Comparison of ENCODE assay signal across 8 cellular contexts in the genomic region with DNA sequence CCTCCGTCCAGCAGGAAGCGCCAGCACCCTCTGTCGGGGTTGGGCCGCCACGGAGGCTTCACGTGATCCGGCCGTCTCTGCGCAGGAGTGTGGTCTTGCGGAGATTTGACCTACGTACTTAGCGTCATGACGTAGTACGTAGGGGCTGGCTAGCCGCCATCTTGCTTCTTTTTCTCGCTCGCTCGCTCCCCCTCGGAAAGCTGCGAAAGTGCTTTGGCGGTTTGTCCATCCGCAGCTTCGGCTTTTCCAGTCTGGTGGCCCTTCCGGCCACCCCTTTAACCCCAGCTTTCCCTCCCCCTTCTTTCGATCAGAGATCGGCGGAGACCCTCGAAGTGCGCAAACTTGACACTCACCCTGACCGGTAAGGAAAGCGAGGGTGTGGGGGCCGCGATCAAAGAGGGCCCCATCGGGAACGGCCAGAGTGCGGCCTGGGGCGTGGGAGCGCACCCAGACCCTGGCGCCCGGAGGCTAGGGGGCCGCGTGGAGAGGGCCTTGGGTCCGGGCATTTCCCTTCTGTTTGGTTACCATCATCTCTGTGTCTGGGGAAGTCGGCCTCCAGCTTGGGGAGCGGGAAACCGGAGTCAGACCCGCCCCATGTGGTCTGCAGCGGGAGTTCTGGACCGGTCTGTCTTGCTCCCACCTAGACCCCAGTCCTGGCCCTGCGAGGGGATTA. TPM values are rescaled to one million over a fixed set of nuclear protein-coding genes. Genes with fewer than 3 reads are reported as not detected.
DNase-seq lines count a peak whose midpoint lies in the region; ATAC-seq, FAIRE-seq and TF ChIP-seq lines count a peak whose summit lies in the region.

TSS of gene PRRC2C (plus strand) at position 156 of the 673 bp plus-strand sequence. CDS start 26,559 bp downstream, outside the sequence.

- H3K9me1 ChIP-seq in endothelial cell of umbilical vein (replicated peaks; ENCODE audit: control insufficient read depth, extremely low read depth, insufficient read depth, low read length) = no peaks in the 10 kb centered on the region

- peaks cover 11% of the 10 kb centered on the region; the same call in 1 of the 2 replicates for H3K4me1 ChIP-seq in HUES64 (ENCODE audit: insufficient read depth, low read length)
- peaks cover 38% of the 10 kb centered on the region for H3K4me1 ChIP-seq in OCI-LY1 (ENCODE audit: insufficient read depth, low read length, severe bottlenecking)
- H3K4me1 ChIP-seq in endothelial cell of umbilical vein (ENCODE audit: control insufficient read depth, extremely low read depth, insufficient read depth, low read length) = peaks cover 22% of the 10 kb centered on the region

- H4K20me1 ChIP-seq in OCI-LY1 (ENCODE audit: insufficient read depth, low read length) = peaks cover 9% of the 10 kb centered on the region
- peaks cover 8% of the 10 kb centered on the region for H4K20me1 ChIP-seq in endothelial cell of umbilical vein (replicated peaks; ENCODE audit: control insufficient read depth, extremely low read depth, insufficient read depth, low read length)

- H3K27me3 ChIP-seq in HUES64 (ENCODE audit: insufficient read depth, low read length) (no peaks in the 10 kb centered on the region), OCI-LY1 (ENCODE audit: insufficient read depth, low read length) (no peaks in the 10 kb centered on the region), endothelial cell of umbilical vein (ENCODE audit: control insufficient read depth in 2 of 2, insufficient read depth in 2 of 2, low read length in 2 of 2) (no peaks in the 10 kb centered on the region)

- 0 out of 2 replicates have a peak, but pooled peaks cover 10% of the 10 kb centered on the region for H3K36me3 ChIP-seq in HUES64 (ENCODE audit: insufficient read depth, low read length)
- peaks cover 19% of the 10 kb centered on the region for H3K36me3 ChIP-seq in OCI-LY1 (ENCODE audit: insufficient read depth, low read length)
- H3K36me3 ChIP-seq in endothelial cell of umbilical vein (ENCODE audit: control insufficient read depth in 2 of 2, extremely low read depth in 1 of 2, insufficient read depth in 2 of 2, low read length in 2 of 2) = peaks cover 0 to 2% of the 10 kb centered on the region in 2 experiments

- BruUV-seq in endothelial cell of umbilical vein (replicated peaks; lab: Mats Ljungman, UMichigan) = TSS peak; percentile 32

- peaks cover 52% of the 10 kb centered on the region for H3K79me2 ChIP-seq in OCI-LY1 (ENCODE audit: insufficient read depth, low read length)
- peaks cover 52% of the 10 kb centered on the region for H3K79me2 ChIP-seq in endothelial cell of umbilical vein (ENCODE audit: control insufficient read depth, insufficient read depth, low read length)

- no peaks in the 10 kb centered on the region for H3K9me2 ChIP-seq in OCI-LY1 (ENCODE audit: low read depth, low read length)

- POLR2A ChIA-PET in endothelial cell of umbilical vein (lab: Charles Lee) = no interaction called here

- dilution Hi-C loops in endothelial cell of umbilical vein (cut with MboI; ENCODE audit: extremely low pct_ligation_motif_present, low sequenced_read_pairs) = no loop called here

- peak; percentile 95 for DNase-seq in D341Med (ENCODE audit: low spot score)
- peak; percentile 87 for DNase-seq in activated T-cell treated with anti-CD3 and anti-CD28 coated beads for 1 hour (ENCODE audit: low read depth)
- peak; percentile 98 for DNase-seq in endothelial cell of umbilical vein (ENCODE audit: low read depth, low spot score)
- DNase-seq in middle frontal gyrus (ENCODE audit: extremely low spot score, low spot score) = peak; percentile 97
- peak; percentile 79 to 90 for DNase-seq in stimulated activated CD8-positive, alpha-beta memory T cell treated with anti-CD3 and anti-CD28 coated beads, Interleukin-4, amount 100 ng/mL, for 1 hour (ENCODE audit: low read depth in 2 of 2, low spot score in 1 of 2)

- intact Hi-C loops in endothelial cell of umbilical vein (cut with micrococcal nuclease) = loop anchor here (1.0 to 10.0 kb wide), 6 partner anchors 17 to 295 kb away; partner anchors contain the start of genes FMO4 and METTL13

- H3K4me3 ChIP-seq in HUES64 (ENCODE audit: low read length) (peak within 1 kb of the TSS; percentile 75), OCI-LY1 (ENCODE audit: low read depth, low read length, poor library complexity, severe bottlenecking) (peak within 1 kb of the TSS; percentile 96), endothelial cell of umbilical vein (replicated peaks in 1 of 3; ENCODE audit: insufficient read depth in 1 of 3, low read depth in 1 of 3, low read length in 3 of 3) (peak within 1 kb of the TSS; percentile 85 to 92 (median 90))

- CTCF ChIA-PET in endothelial cell of umbilical vein (lab: Charles Lee) = interaction anchor here (0.7 to 2.4 kb wide), 28 partner anchors 9 to 518 kb away, joined by 3 to 26 read pairs (median 4); partner anchors contain the start of genes FMO4 and VAMP4

- TF ChIP-seq POLR2A in endothelial cell of umbilical vein (IDR thresholded peaks at IDR 0.05; ENCODE audit: low read depth, low read length) = peak; percentile 75

- H3K9ac ChIP-seq in HUES64 (ENCODE audit: low read depth, low read length) = peak within 1 kb of the TSS; percentile 93
- peak within 1 kb of the TSS; percentile 98 for H3K9ac ChIP-seq in OCI-LY1 (ENCODE audit: low read length)
- H3K9ac ChIP-seq in endothelial cell of umbilical vein (replicated peaks; ENCODE audit: extremely low read depth, insufficient read depth, low read length) = peak within 1 kb of the TSS; percentile 98

- WGBS in HUES64 = under 1% methylated on average over 50 of the region's 50 CpGs

- H3K27ac ChIP-seq in HUES64 (ENCODE audit: low read depth, low read length) (peak within 1 kb of the TSS; percentile 96), OCI-LY1 (ENCODE audit: low read depth, low read length, poor library complexity, severe bottlenecking) (peak within 1 kb of the TSS; percentile 81), endothelial cell of umbilical vein (ENCODE audit: insufficient read depth, low read depth, low read length) (peak within 1 kb of the TSS; percentile 94)

- ATAC-seq in GM21423 (IDR thresholded peaks at IDR 0.05; ENCODE audit: unreplicated experiment) = peak; percentile 95

- H3K4me2 ChIP-seq in OCI-LY1 (ENCODE audit: low read length) (peak within 1 kb of the TSS; percentile 90), endothelial cell of umbilical vein (ENCODE audit: insufficient read depth, low read length) (peak within 1 kb of the TSS; percentile 90)

- FAIRE-seq in endothelial cell of umbilical vein (lab: Jason Lieb, UNC) = peak; percentile 96

- no peak; the same call in 1 of the 2 replicates for TF ChIP-seq CTCF in OCI-LY1 (IDR thresholded peaks at IDR 0.05; ENCODE audit: low read length)
- peak; percentile 64 to 71 for TF ChIP-seq CTCF in endothelial cell of umbilical vein (IDR thresholded peaks at IDR 0.05; ENCODE audit: extremely low read depth in 1 of 2, insufficient read depth in 1 of 2, low read depth in 1 of 2, low read length in 2 of 2)

- H3K9me3 ChIP-seq in HUES64 (ENCODE audit: insufficient read depth, low read depth, low read length) (no peaks in the 10 kb centered on the region), OCI-LY1 (ENCODE audit: low read length) (no peaks in the 10 kb centered on the region), endothelial cell of umbilical vein (replicated peaks; ENCODE audit: control insufficient read depth, insufficient read depth, low read length) (no peaks in the 10 kb centered on the region)

- H2AFZ ChIP-seq in OCI-LY1 (ENCODE audit: low read length) (peak within 1 kb of the TSS; percentile 86), endothelial cell of umbilical vein (ENCODE audit: low read depth, low read length) (peak within 1 kb of the TSS; percentile 76)

- no peaks in the 10 kb centered on the region for H3F3A ChIP-seq in OCI-LY1 (ENCODE audit: insufficient read depth, low read length)

TF ChIP-seq in endothelial cell of umbilical vein, 7 proteins besides CTCF, POLR2A, EP300 and RAD21:
- peak; percentile 81 for TF ChIP-seq POLR2AphosphoS5 (IDR thresholded peaks at IDR 0.05; ENCODE audit: insufficient read depth, low read depth, low read length)
- peak; percentile 99 for TF ChIP-seq MAX (IDR thresholded peaks at IDR 0.05; ENCODE audit: insufficient read depth, insufficient read length)
- no peak for TF ChIP-seq JUN (IDR thresholded peaks at IDR 0.05; ENCODE audit: borderline replicate concordance, insufficient read depth, insufficient read length, low read depth)
- TF ChIP-seq MYC (IDR thresholded peaks at IDR 0.05; ENCODE audit: low read depth, low read length) = no peak

RNA-seq across cellular contexts. Expression of gene PRRC2C, which starts in this region (rescaled TPM):
- polyA plus RNA-seq in HUES64 (2013, experiment 1 of 2) = 91.0 TPM
- polyA plus RNA-seq in HUES64 (2013, experiment 2 of 2) = 97.3 TPM
- total RNA-seq in endothelial cell of umbilical vein = 164 and 199 TPM in 2 replicates
- 54.3 and 65.7 TPM in 2 replicates for polyA plus RNA-seq in endothelial cell of umbilical vein
- 56.5 and 60.3 TPM in 2 replicates for polyA plus RNA-seq in endothelial cell of umbilical vein (2011; cell fraction: cytosol; rRNA removed)
- polyA plus RNA-seq in endothelial cell of umbilical vein (2011; cell fraction: nucleus; rRNA removed) = 94.6 and 95.3 TPM in 2 replicates
- polyA plus RNA-seq in endothelial cell of umbilical vein (2012) = 66.2 and 87.6 TPM in 2 replicates
- 106 and 123 TPM in 2 replicates for polyA minus RNA-seq in endothelial cell of umbilical vein
- polyA minus RNA-seq in endothelial cell of umbilical vein (2011; cell fraction: cytosol; rRNA and poly(A)+ RNA removed) = 48.2 TPM
- polyA minus RNA-seq in endothelial cell of umbilical vein (2011; cell fraction: nucleus; rRNA and poly(A)+ RNA removed) = 93.6 and 139 TPM in 2 replicates

Comparison
In these comparisons a context has a peak if more than half of its experiments do, and no peak if none do; other contexts are left out.
1. Peak in every context shown above with its lines: DNase-seq, ATAC-seq, H3K4me3 ChIP-seq and H3K27ac ChIP-seq.